In genomic region chr10:31709028-31709427, GRCh38 we compare ENCODE assay signal across 10 cellular contexts.
A peak's percentile ranks its signal among the peaks of the same experiment; 100 is the strongest.
DNase-seq lines count a peak whose midpoint lies in the region; ATAC-seq and TF ChIP-seq lines count a peak whose summit lies in the region.
"Had no signal": no experiment of that assay in that cellular context is flagged by ENCODE, and none has a peak within 500 bp of the region (broad histone marks: within the 10 kb centered on the region; RNA-seq: fewer than 3 reads in every experiment).

No MANE protein-coding gene starts in this region.

- H3K36me3 ChIP-seq in ascending aorta (no peaks in the 10 kb centered on the region), liver (ENCODE audit: control insufficient read depth in 4 of 4, insufficient read depth in 3 of 4, low read depth in 1 of 4, low read length in 3 of 4) (no peaks in the 10 kb centered on the region), thyroid gland (no peaks in the 10 kb centered on the region)

- peaks cover 3% of the 10 kb centered on the region for H3K9me3 Mint-ChIP-seq in activated CD8-positive, alpha-beta memory T cell treated with anti-CD3 and anti-CD28 coated beads, Interleukin-2, amount 10 ng/mL, durations not matched to agents 7 days and 5 days (ENCODE audit: low read depth)

- no peak overlapping the region for H3K9ac ChIP-seq in liver (ENCODE audit: low read depth in 1 of 2, low read length in 2 of 2)

- peaks cover 5% of the 10 kb centered on the region for H3K27me3 Mint-ChIP-seq in activated CD8-positive, alpha-beta memory T cell treated with anti-CD3 and anti-CD28 coated beads, Interleukin-2, amount 10 ng/mL, durations not matched to agents 7 days and 5 days
- H3K27me3 Mint-ChIP-seq: B cell had no signal

- 64% methylated on average over 3 of the region's 3 CpGs for WGBS in liver
- WGBS in thyroid gland, 2 donors: 75 to 81% methylated on average over 3 of the region's 3 CpGs

- H3K4me3 ChIP-seq in ascending aorta (no peak overlapping the region), liver (ENCODE audit: low read depth in 1 of 3, low read length in 3 of 3) (no peak overlapping the region), thyroid gland (replicated peaks in 1 of 3) (no peak overlapping the region)
- H3K4me3 ChIP-seq: PC-9 had no signal

- peak overlapping the region; percentile 16 for H3K27ac Mint-ChIP-seq in activated CD8-positive, alpha-beta memory T cell treated with anti-CD3 and anti-CD28 coated beads, Interleukin-2, amount 10 ng/mL, durations not matched to agents 7 days and 5 days
- H3K27ac Mint-ChIP-seq: B cell had no signal

- H3K27me3 ChIP-seq in ascending aorta: no peaks in the 10 kb centered on the region
- peaks cover 0 to 4% (median 0%) of the 10 kb centered on the region in 4 donors for H3K27me3 ChIP-seq in liver (ENCODE audit: control insufficient read depth in 4 of 4, insufficient read depth in 4 of 4, low read length in 3 of 4)
- H3K27me3 ChIP-seq in thyroid gland: no peaks in the 10 kb centered on the region

- no peak for DNase-seq in activated CD8-positive, alpha-beta memory T cell treated with anti-CD3 and anti-CD28 coated beads, Interleukin-2, amount 10 ng/mL, durations not matched to agents 7 days and 5 days
- no peak for DNase-seq in activated CD8-positive, alpha-beta memory T cell treated with anti-CD3 and anti-CD28 coated beads for 24 hours
- DNase-seq in ascending aorta (ENCODE audit: low spot score in 2 of 2) (no peak), thyroid gland (no peak), NCI-H2029 (lab: John Stamatoyannopoulos, UW) (no peak), ecto neural progenitor cell (ENCODE audit: low spot score) (no peak), NCI-H128 (lab: John Stamatoyannopoulos, UW; ENCODE audit: unreplicated experiment) (no peak)
- DNase-seq: PC-9 had no signal

- peaks cover 24% of the 10 kb centered on the region for H3K4me1 Mint-ChIP-seq in activated CD8-positive, alpha-beta memory T cell treated with anti-CD3 and anti-CD28 coated beads, Interleukin-2, amount 10 ng/mL, durations not matched to agents 7 days and 5 days

- TF ChIP-seq CTCF in ascending aorta (IDR thresholded peaks at IDR 0.05): peak in 2 of 3 experiments; percentile 14 to 41
- peak; percentile 43 for TF ChIP-seq CTCF in liver (IDR thresholded peaks at IDR 0.05; ENCODE audit: low read depth, low read length, missing input control)
- TF ChIP-seq CTCF in thyroid gland (IDR thresholded peaks at IDR 0.05): peak in 3 of 6 experiments; percentile 19 to 40 (median 28)

- TF ChIP-seq RAD21 in liver (IDR thresholded peaks at IDR 0.05): peak; percentile 76 to 83

- intact Hi-C loops in ascending aorta (cut with DNase I): loop anchor here (1.0 kb wide), 1 partner anchor 99 kb away; no protein-coding TSS in a partner anchor
- intact Hi-C loops in thyroid gland (cut with DNase I): no loop called here

- CTCF ChIA-PET in activated CD8-positive, alpha-beta memory T cell treated with anti-CD3 and anti-CD28 coated beads, Interleukin-2, amount 10 ng/mL, durations not matched to agents 7 days and 5 days (lab: Charles Lee): interaction anchor here (0.6 to 1.1 kb wide), 4 partner anchors 59 to 990 kb away, joined by 3 to 6 read pairs (median 3); no protein-coding TSS in a partner anchor

- no peak for ATAC-seq in activated CD8-positive, alpha-beta memory T cell treated with anti-CD3 and anti-CD28 coated beads, Interleukin-2, amount 10 ng/mL, durations not matched to agents 7 days and 5 days

- H3K4me3 Mint-ChIP-seq in activated CD8-positive, alpha-beta memory T cell treated with anti-CD3 and anti-CD28 coated beads, Interleukin-2, amount 10 ng/mL, durations not matched to agents 7 days and 5 days: no peak overlapping the region
- H3K4me3 Mint-ChIP-seq: B cell had no signal

- no peak for TF ChIP-seq POLR2A in thyroid gland (IDR thresholded peaks at IDR 0.05)

- peaks cover 12 to 34% of the 10 kb centered on the region in 2 donors for H3K9me3 ChIP-seq in ascending aorta
- peaks cover 0 to 4% (median 1%) of the 10 kb centered on the region in 4 donors for H3K9me3 ChIP-seq in liver (ENCODE audit: control insufficient read depth in 4 of 4, low read length in 3 of 4)
- H3K9me3 ChIP-seq in thyroid gland: no peaks in the 10 kb centered on the region

- H3K36me3 Mint-ChIP-seq in activated CD8-positive, alpha-beta memory T cell treated with anti-CD3 and anti-CD28 coated beads, Interleukin-2, amount 10 ng/mL, durations not matched to agents 7 days and 5 days: peaks cover 17% of the 10 kb centered on the region

- H3K4me1 ChIP-seq in ascending aorta (peaks cover 11 to 15% of the 10 kb centered on the region in 2 donors), liver (ENCODE audit: control insufficient read depth in 4 of 4, insufficient read depth in 4 of 4, low read length in 3 of 4) (peaks cover 0 to 12% (median 4%) of the 10 kb centered on the region in 4 donors), thyroid gland (peaks cover 0 to 25% of the 10 kb centered on the region in 2 donors)

- H3K27ac ChIP-seq in ascending aorta (peak overlapping the region; percentile 71 to 78), liver (ENCODE audit: low read depth in 1 of 2, low read length in 2 of 2) (peak overlapping the region in 1 of 2 donors; percentile 48), thyroid gland (peak overlapping the region in 2 of 3 donors; percentile 62 to 73)
- H3K27ac ChIP-seq: PC-9 had no signal

TF ChIP-seq in liver, 16 proteins besides CTCF, POLR2A, EP300 and RAD21:
- TF ChIP-seq NR2F2 (IDR thresholded peaks at IDR 0.05) (no peak), HNF4A (conservative IDR thresholded peaks at IDR 0.05) (no peak), FOXA2 (IDR thresholded peaks at IDR 0.05) (no peak), GABPA (IDR thresholded peaks at IDR 0.05 in 1 of 2, conservative IDR thresholded peaks at IDR 0.05 in 1 of 2) (no peak), SP1 (IDR thresholded peaks at IDR 0.05) (no peak), TAF1 (conservative IDR thresholded peaks at IDR 0.05) (no peak), ATF3 (IDR thresholded peaks at IDR 0.05) (no peak), RXRA (IDR thresholded peaks at IDR 0.05) (no peak), ZBTB33 (IDR thresholded peaks at IDR 0.05) (no peak), MAX (IDR thresholded peaks at IDR 0.05) (no peak)
